17 cellular contexts compared by ENCODE assay signal in the genomic region with DNA sequence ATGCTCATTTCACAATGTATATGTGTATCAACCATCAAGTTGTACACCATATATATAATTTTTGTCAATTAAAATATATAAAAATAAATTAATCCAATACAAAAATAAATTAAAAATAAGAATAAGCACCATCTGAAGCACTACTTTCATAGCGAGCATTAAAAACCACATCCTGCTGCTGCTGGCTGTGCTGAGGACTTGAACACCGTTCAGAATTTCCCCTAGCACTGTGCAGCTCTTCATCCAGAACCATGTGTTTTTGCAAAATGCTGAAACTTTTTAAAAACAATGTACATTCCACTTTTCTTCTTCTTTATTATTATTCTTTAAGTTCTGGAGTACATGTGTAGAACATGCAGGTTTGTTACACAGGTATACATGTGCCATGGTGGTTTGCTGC. TPM values are rescaled to one million over a fixed set of nuclear protein-coding genes. Genes with fewer than 3 reads are reported as not detected.
DNase-seq lines count a peak whose midpoint lies in the region; ATAC-seq and TF ChIP-seq lines count a peak whose summit lies in the region.
"Had no signal": no experiment of that assay in that cellular context is flagged by ENCODE, and none has a peak within 500 bp of the region (broad histone marks: within the 10 kb centered on the region; RNA-seq: fewer than 3 reads in every experiment).

No MANE protein-coding gene starts in this region.

- intact Hi-C loops in naive thymus-derived CD4-positive, alpha-beta T cell (cut with micrococcal nuclease) = no loop called here

- H3K4me1 Mint-ChIP-seq in activated T-cell treated with anti-CD3 and anti-CD28 coated beads, Interleukin-2, amount 50 U/mL, for 24 hours (ENCODE audit: low read depth) = peaks cover 19% of the 10 kb centered on the region
- H3K4me1 Mint-ChIP-seq in T-cell = peaks cover 20 to 30% (median 21%) of the 10 kb centered on the region in 3 donors
- H3K4me1 Mint-ChIP-seq in naive thymus-derived CD4-positive, alpha-beta T cell = peaks cover 1 to 36% (median 28%) of the 10 kb centered on the region in 7 donors

- H3K27me3 ChIP-seq in DOHH2 (ENCODE audit: control insufficient read depth, low read length) = no peaks in the 10 kb centered on the region
- no peaks in the 10 kb centered on the region for H3K27me3 ChIP-seq in naive thymus-derived CD4-positive, alpha-beta T cell (ENCODE audit: control insufficient read depth in 2 of 2, insufficient read depth in 2 of 2, low read length in 2 of 2)
- H3K27me3 ChIP-seq: BLaER1 treated with 17β-estradiol and CSF1 and Interleukin-3, amounts not matched to agents 10 nM and 100 nM had no signal

- H3K4me3 ChIP-seq in DOHH2 (ENCODE audit: low read length) = peak overlapping the region; percentile 43
- no peak overlapping the region for H3K4me3 ChIP-seq in naive thymus-derived CD4-positive, alpha-beta T cell (ENCODE audit: low read length)
- H3K4me3 ChIP-seq: A549; BLaER1 treated with 17β-estradiol and CSF1 and Interleukin-3, amounts not matched to agents 10 nM and 100 nM had no signal

- H3K4me2 ChIP-seq in DOHH2 (ENCODE audit: low read length) = peak overlapping the region; percentile 72
- H3K4me2 ChIP-seq: A549; BLaER1 treated with 17β-estradiol and CSF1 and Interleukin-3, amounts not matched to agents 10 nM and 100 nM; KMS-11 had no signal

- H3K27ac ChIP-seq in DOHH2 (ENCODE audit: low read depth, low read length) = peak overlapping the region; percentile 95
- no peak overlapping the region for H3K27ac ChIP-seq in naive thymus-derived CD4-positive, alpha-beta T cell (ENCODE audit: low read depth, low read length)
- H3K27ac ChIP-seq: A549; BLaER1 treated with 17β-estradiol and CSF1 and Interleukin-3, amounts not matched to agents 10 nM and 100 nM; KMS-11 had no signal

- H3K27ac Mint-ChIP-seq in activated T-cell treated with anti-CD3 and anti-CD28 coated beads, Interleukin-2, amount 50 U/mL, for 24 hours = peak overlapping the region; percentile 19
- peak overlapping the region; percentile 7 to 59 for H3K27ac Mint-ChIP-seq in T-cell
- peak overlapping the region in 8 of 9 donors; percentile 11 to 78 (median 51) for H3K27ac Mint-ChIP-seq in naive thymus-derived CD4-positive, alpha-beta T cell
- H3K27ac Mint-ChIP-seq: HFFc6 had no signal

- no peaks in the 10 kb centered on the region for H4K20me1 ChIP-seq in DOHH2 (ENCODE audit: control insufficient read depth, insufficient read depth, low read depth, low read length)
- H4K20me1 ChIP-seq: BLaER1 treated with 17β-estradiol and CSF1 and Interleukin-3, amounts not matched to agents 10 nM and 100 nM had no signal

- peak; percentile 58 to 85 (median 79) for ATAC-seq in T-cell (replicated peaks in 1 of 4)
- peak; percentile 49 for ATAC-seq in naive thymus-derived CD4-positive, alpha-beta T cell
- no peak for ATAC-seq in GM18909 (IDR thresholded peaks at IDR 0.05; ENCODE audit: poor library complexity, unreplicated experiment)
- ATAC-seq: A549, HepG2 had no signal

- CTCF ChIA-PET in T-cell (lab: Charles Lee) = no interaction called here
- CTCF ChIA-PET in naive thymus-derived CD4-positive, alpha-beta T cell (lab: Charles Lee) = interaction anchor here (0.7 kb wide), 1 partner anchor 990 kb away, joined by 3 read pairs; no protein-coding TSS in a partner anchor

- H3K9me3 ChIP-seq in DOHH2 (ENCODE audit: control insufficient read depth, insufficient read depth, low read length) = peaks cover 5% of the 10 kb centered on the region; the same call in 1 of the 2 replicates
- no peaks in the 10 kb centered on the region for H3K9me3 ChIP-seq in naive thymus-derived CD4-positive, alpha-beta T cell (ENCODE audit: control insufficient read depth in 2 of 3, low read length in 3 of 3)

- peaks cover 11% of the 10 kb centered on the region for H3K36me3 Mint-ChIP-seq in activated T-cell treated with anti-CD3 and anti-CD28 coated beads, Interleukin-2, amount 50 U/mL, for 24 hours (ENCODE audit: low read depth)
- H3K36me3 Mint-ChIP-seq in T-cell = peaks cover 12% of the 10 kb centered on the region
- H3K36me3 Mint-ChIP-seq in naive thymus-derived CD4-positive, alpha-beta T cell = peaks cover 6 to 46% (median 21%) of the 10 kb centered on the region in 5 donors

- H3K4me3 Mint-ChIP-seq in activated T-cell treated with anti-CD3 and anti-CD28 coated beads, Interleukin-2, amount 50 U/mL, for 24 hours = no peak overlapping the region
- H3K4me3 Mint-ChIP-seq in T-cell = no peak overlapping the region
- H3K4me3 Mint-ChIP-seq in naive thymus-derived CD4-positive, alpha-beta T cell = peak overlapping the region in 3 of 10 donors; percentile 8 to 43 (median 32)
- H3K4me3 Mint-ChIP-seq: HFFc6 had no signal

- no peak for DNase-seq in activated T-cell treated with anti-CD3 and anti-CD28 coated beads, Interleukin-2, amount 50 U/mL, for 24 hours
- DNase-seq in activated T-cell treated with anti-CD3 and anti-CD28 coated beads, Interleukin-2, amount 50 U/mL, for 48 hours = no peak
- DNase-seq in T-cell (peak in 12 of 34 experiments; percentile 1 to 34 (median 8)), NCI-H510A (lab: John Stamatoyannopoulos, UW) (no peak)
- peak in 5 of 9 donors; percentile 17 to 39 (median 30) for DNase-seq in naive thymus-derived CD4-positive, alpha-beta T cell
- DNase-seq: DMS153, HFFc6, NCI-H1436, NCI-H2029, NCI-H510A treated with DMSO at 0.1 percent for 48 hours, NCI-H82 had no signal

- no peak for TF ChIP-seq CTCF in DOHH2 (IDR thresholded peaks at IDR 0.05; ENCODE audit: low read depth, low read length, poor library complexity, severe bottlenecking)

- H3K9me3 Mint-ChIP-seq in activated T-cell treated with anti-CD3 and anti-CD28 coated beads, Interleukin-2, amount 50 U/mL, for 24 hours = peaks cover 22% of the 10 kb centered on the region
- peaks cover 15 to 42% (median 18%) of the 10 kb centered on the region in 3 donors for H3K9me3 Mint-ChIP-seq in T-cell
- H3K9me3 Mint-ChIP-seq in naive thymus-derived CD4-positive, alpha-beta T cell = peaks cover 0 to 43% (median 34%) of the 10 kb centered on the region in 11 donors

- no peaks in the 10 kb centered on the region for H3K27me3 Mint-ChIP-seq in activated T-cell treated with anti-CD3 and anti-CD28 coated beads, Interleukin-2, amount 50 U/mL, for 24 hours
- H3K27me3 Mint-ChIP-seq in T-cell = no peaks in the 10 kb centered on the region
- H3K27me3 Mint-ChIP-seq in naive thymus-derived CD4-positive, alpha-beta T cell = no peaks in the 10 kb centered on the region

- no peaks in the 10 kb centered on the region for H3K36me3 ChIP-seq in DOHH2 (ENCODE audit: control insufficient read depth, low read length)
- no peaks in the 10 kb centered on the region for H3K36me3 ChIP-seq in naive thymus-derived CD4-positive, alpha-beta T cell (ENCODE audit: control insufficient read depth in 2 of 3, insufficient read depth in 3 of 3, low read length in 3 of 3)
- H3K36me3 ChIP-seq: BLaER1 treated with 17β-estradiol and CSF1 and Interleukin-3, amounts not matched to agents 10 nM and 100 nM had no signal

- H3K4me1 ChIP-seq in DOHH2 (ENCODE audit: control insufficient read depth, low read length) = peaks cover 59% of the 10 kb centered on the region
- H3K4me1 ChIP-seq in naive thymus-derived CD4-positive, alpha-beta T cell (ENCODE audit: control insufficient read depth in 2 of 2, insufficient read depth in 2 of 2, low read length in 2 of 2) = peaks cover 0 to 10% of the 10 kb centered on the region in 2 donors
- H3K4me1 ChIP-seq: A549; BLaER1 treated with 17β-estradiol and CSF1 and Interleukin-3, amounts not matched to agents 10 nM and 100 nM had no signal

- POLR2A ChIA-PET in T-cell (lab: Charles Lee) = no interaction called here
- POLR2A ChIA-PET in naive thymus-derived CD4-positive, alpha-beta T cell (lab: Charles Lee) = no interaction called here

- peaks cover 7% of the 10 kb centered on the region for H3F3A ChIP-seq in DOHH2 (ENCODE audit: control insufficient read depth, insufficient read depth)

- H3K9me2 ChIP-seq in DOHH2 (replicated peaks; ENCODE audit: control insufficient read depth, low read length) = no peaks in the 10 kb centered on the region

- no peaks in the 10 kb centered on the region for H3K79me2 ChIP-seq in DOHH2 (ENCODE audit: control insufficient read depth, low read length)

RNA-seq across cellular contexts. Expression of a gene that starts 40.0 kb away (rescaled TPM):
- total RNA-seq in T-cell = 10 to 100 TPM; 73.0 to 89.1 (median 84.5) TPM
- 10 to 100 TPM; 36.4 to 97.6 (median 93.7) TPM for total RNA-seq in naive thymus-derived CD4-positive, alpha-beta T cell
- 10 to 100 TPM; 66.3 to 71.9 TPM for polyA plus RNA-seq in naive thymus-derived CD4-positive, alpha-beta T cell

Comparison
In these comparisons a context has a peak if more than half of its experiments do, and no peak if none do; other contexts are left out.
1. DNase-seq: peak in naive thymus-derived CD4-positive, alpha-beta T cell (5 of 9); none in activated T-cell treated with anti-CD3 and anti-CD28 coated beads, Interleukin-2, amount 50 U/mL, for 24 hours (single experiment), activated T-cell treated with anti-CD3 and anti-CD28 coated beads, Interleukin-2, amount 50 U/mL, for 48 hours (0 of 2) and NCI-H510A (single experiment).
2. Peak in every context shown above with its lines, with median percentiles within 50 percentile points of each other: H3K27ac Mint-ChIP-seq.